30 cellular contexts compared by ENCODE assay signal in the genomic region with DNA sequence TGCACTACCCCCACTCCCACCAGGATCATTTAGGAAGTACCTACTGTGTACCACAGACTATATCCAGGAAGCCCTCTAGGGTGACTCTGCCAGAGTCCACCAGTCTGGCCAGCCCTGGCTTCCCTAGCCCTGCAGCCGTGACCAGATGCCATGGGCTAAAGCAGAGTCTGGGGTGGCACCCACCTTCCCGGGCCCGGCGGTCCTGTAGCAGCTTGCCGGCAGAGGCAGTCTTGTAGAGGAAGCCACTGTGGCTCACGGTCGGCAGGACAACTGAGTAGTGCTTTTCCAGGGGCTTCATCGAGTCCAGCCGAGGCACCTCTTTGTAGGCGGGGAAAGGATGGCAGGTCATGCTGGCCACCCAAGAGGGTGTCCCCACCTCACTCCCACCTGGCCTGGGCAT.
"Had no signal": no experiment of that assay in that cellular context is flagged by ENCODE, and none has a peak within 500 bp of the region (broad histone marks: within the 10 kb centered on the region; RNA-seq: fewer than 3 reads in every experiment).

No MANE protein-coding gene starts in this region.

- H3K36me3 Mint-ChIP-seq: neural progenitor cell had no signal

- H3K27ac Mint-ChIP-seq: activated B cell treated with CpG ODN at 0.5 μM for 24 hours; activated CD8-positive, alpha-beta T cell treated with anti-CD3 and anti-CD28 coated beads for 36 hours; activated naive CD8-positive, alpha-beta T cell treated with anti-CD3 and anti-CD28 coated beads, Interleukin-2, amount 50 U/mL, for 24 hours; activated T-helper 2 cell treated with anti-CD3 and anti-CD28 coated beads, Interferon-gamma antibody, Interleukin-2, Interleukin-4, amounts not matched to agents 10 μg/mL and 5 μg/mL and 100 μg/mL, durations not matched to agents 14 hours and 24 hours and 36 hours; neural progenitor cell; T-helper 2 cell treated with Interferon-gamma antibody and Interleukin-4, amounts not matched to agents 5 μg/mL and 100 μg/mL, for 36 hours had no signal

- H3K36me3 ChIP-seq: neural progenitor cell had no signal

- H3K4me3 ChIP-seq: hepatocyte, neural progenitor cell, sigmoid colon had no signal

- H3K27ac ChIP-seq: epithelial cell of prostate, neural progenitor cell had no signal

- H3K27me3 ChIP-seq: breast epithelium, esophagus squamous epithelium, hepatocyte, neural progenitor cell, sigmoid colon, tibial nerve had no signal

- H3K9me3 ChIP-seq: breast epithelium, esophagus squamous epithelium, sigmoid colon, tibial nerve had no signal

- H3K4me1 ChIP-seq: breast epithelium had no signal

- H3K9me3 Mint-ChIP-seq: activated B cell treated with CpG ODN at 0.5 μM for 24 hours; activated CD8-positive, alpha-beta T cell treated with anti-CD3 and anti-CD28 coated beads for 36 hours; activated naive CD4-positive, alpha-beta T cell treated with anti-CD3 and anti-CD28 coated beads, Interleukin-2, amount 50 U/mL, for 24 hours; activated naive CD8-positive, alpha-beta T cell treated with anti-CD3 and anti-CD28 coated beads, Interleukin-2, amount 50 U/mL, for 24 hours; activated T-helper 2 cell treated with anti-CD3 and anti-CD28 coated beads, Interferon-gamma antibody, Interleukin-2, Interleukin-4, amounts not matched to agents 10 μg/mL and 5 μg/mL and 100 μg/mL, durations not matched to agents 14 hours and 24 hours and 36 hours; memory B cell; naive thymus-derived CD4-positive, alpha-beta T cell; neural progenitor cell; T-helper 2 cell treated with Interferon-gamma antibody and Interleukin-4, amounts not matched to agents 5 μg/mL and 100 μg/mL, for 36 hours had no signal

- H3K4me3 Mint-ChIP-seq: activated B cell treated with CpG ODN at 0.5 μM for 24 hours; activated CD8-positive, alpha-beta T cell treated with anti-CD3 and anti-CD28 coated beads for 36 hours; activated naive CD4-positive, alpha-beta T cell treated with anti-CD3 and anti-CD28 coated beads, Interleukin-2, amount 50 U/mL, for 24 hours; activated naive CD8-positive, alpha-beta T cell treated with anti-CD3 and anti-CD28 coated beads, Interleukin-2, amount 50 U/mL, for 24 hours; memory B cell; naive thymus-derived CD4-positive, alpha-beta T cell; neural progenitor cell; T-helper 2 cell treated with Interferon-gamma antibody and Interleukin-4, amounts not matched to agents 5 μg/mL and 100 μg/mL, for 36 hours had no signal

- DNase-seq: activated B cell treated with CpG ODN at 0.5 μM for 24 hours; activated CD4-positive, alpha-beta T cell treated with anti-CD3 and anti-CD28 coated beads, Interleukin-2, amount 50 U/mL, for 1 hour; activated CD8-positive, alpha-beta T cell treated with anti-CD3 and anti-CD28 coated beads for 36 hours; activated naive CD8-positive, alpha-beta T cell treated with anti-CD3 and anti-CD28 coated beads, Interleukin-2, amount 50 U/mL, for 24 hours; activated T-cell treated with anti-CD3 and anti-CD28 coated beads, Interleukin-2, amount 50 U/mL, for 48 hours; amygdala; central memory CD4-positive, alpha-beta T cell; dermis blood vessel endothelial cell; effector CD4-positive, alpha-beta T cell; esophagus squamous epithelium; islet precursor cell; left colon; midbrain; naive thymus-derived CD4-positive, alpha-beta T cell; sigmoid colon; small intestine; stimulated activated CD4-positive, alpha-beta T cell treated with anti-CD3 and anti-CD28 coated beads, Interleukin-1b, Interleukin-23, amount 100 ng/mL, for 48 hours; stimulated activated CD4-positive, alpha-beta T cell treated with anti-CD3 and anti-CD28 coated beads, Interleukin-4, amount 100 ng/mL, for 4 hours; stimulated activated CD8-positive, alpha-beta memory T cell treated with anti-CD3 and anti-CD28 coated beads, Interleukin-4, amount 100 ng/mL, for 48 hours; stimulated activated naive CD4-positive, alpha-beta T cell treated with Interleukin-2 at 50 U/mL for 16 hours; T-helper 1 cell had no signal

- H3K4me1 Mint-ChIP-seq: activated naive CD4-positive, alpha-beta T cell treated with anti-CD3 and anti-CD28 coated beads, Interleukin-2, amount 50 U/mL, for 24 hours; activated naive CD8-positive, alpha-beta T cell treated with anti-CD3 and anti-CD28 coated beads, Interleukin-2, amount 50 U/mL, for 24 hours had no signal

- ATAC-seq: activated CD8-positive, alpha-beta T cell treated with anti-CD3 and anti-CD28 coated beads for 36 hours; activated naive CD8-positive, alpha-beta T cell treated with anti-CD3 and anti-CD28 coated beads, Interleukin-2, amount 50 U/mL, for 24 hours; left colon; naive thymus-derived CD4-positive, alpha-beta T cell had no signal

- H3K27me3 Mint-ChIP-seq: activated B cell treated with CpG ODN at 0.5 μM for 24 hours; activated CD8-positive, alpha-beta T cell treated with anti-CD3 and anti-CD28 coated beads for 36 hours; activated naive CD4-positive, alpha-beta T cell treated with anti-CD3 and anti-CD28 coated beads, Interleukin-2, amount 50 U/mL, for 24 hours; activated naive CD8-positive, alpha-beta T cell treated with anti-CD3 and anti-CD28 coated beads, Interleukin-2, amount 50 U/mL, for 24 hours; memory B cell; naive thymus-derived CD4-positive, alpha-beta T cell had no signal
